Comparison of ENCODE assay signal across 1 cellular context in the genomic region with DNA sequence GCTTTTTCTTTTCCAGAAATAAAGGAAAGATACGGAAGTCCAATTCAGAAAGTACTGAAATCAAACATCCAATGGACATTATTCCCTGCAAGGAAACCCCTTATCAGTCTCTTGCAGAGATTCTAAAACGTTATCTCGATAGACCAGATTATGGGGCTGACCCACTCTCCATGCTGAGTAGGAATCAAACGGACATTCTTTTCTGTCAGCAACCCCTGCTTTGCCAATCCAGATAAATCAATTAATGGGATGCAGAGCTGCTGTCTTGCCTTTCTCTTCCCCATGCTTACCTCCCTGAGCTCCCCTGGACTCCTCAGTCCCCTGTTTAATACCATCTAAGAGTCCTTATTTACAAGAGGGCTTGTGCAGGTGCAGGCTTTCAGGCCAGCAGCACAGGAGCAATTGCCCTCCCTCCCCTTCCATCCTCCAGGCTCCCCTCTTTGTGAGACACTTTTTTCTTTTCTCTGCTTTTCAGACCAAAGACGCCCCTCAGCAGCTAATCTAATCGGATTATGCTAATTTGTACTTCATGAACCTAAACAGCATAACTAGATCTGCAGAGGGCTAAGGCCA.
TF ChIP-seq lines count a peak whose summit lies in the region.

No MANE protein-coding gene starts in this region.

TF ChIP-seq in K562, 482 proteins besides CTCF, POLR2A, EP300 and RAD21 (continued from another document and continues in another):
- TF ChIP-seq, protein P1, sequence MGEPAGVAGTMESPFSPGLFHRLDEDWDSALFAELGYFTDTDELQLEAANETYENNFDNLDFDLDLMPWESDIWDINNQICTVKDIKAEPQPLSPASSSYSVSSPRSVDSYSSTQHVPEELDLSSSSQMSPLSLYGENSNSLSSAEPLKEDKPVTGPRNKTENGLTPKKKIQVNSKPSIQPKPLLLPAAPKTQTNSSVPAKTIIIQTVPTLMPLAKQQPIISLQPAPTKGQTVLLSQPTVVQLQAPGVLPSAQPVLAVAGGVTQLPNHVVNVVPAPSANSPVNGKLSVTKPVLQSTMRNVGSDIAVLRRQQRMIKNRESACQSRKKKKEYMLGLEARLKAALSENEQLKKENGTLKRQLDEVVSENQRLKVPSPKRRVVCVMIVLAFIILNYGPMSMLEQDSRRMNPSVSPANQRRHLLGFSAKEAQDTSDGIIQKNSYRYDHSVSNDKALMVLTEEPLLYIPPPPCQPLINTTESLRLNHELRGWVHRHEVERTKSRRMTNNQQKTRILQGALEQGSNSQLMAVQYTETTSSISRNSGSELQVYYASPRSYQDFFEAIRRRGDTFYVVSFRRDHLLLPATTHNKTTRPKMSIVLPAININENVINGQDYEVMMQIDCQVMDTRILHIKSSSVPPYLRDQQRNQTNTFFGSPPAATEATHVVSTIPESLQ (CRISPR knock-in tag; IDR thresholded peaks at IDR 0.05), result no peak
- TF ChIP-seq ELF4 (CRISPR knock-in tag; IDR thresholded peaks at IDR 0.05), result no peak
- TF ChIP-seq, protein P2, sequence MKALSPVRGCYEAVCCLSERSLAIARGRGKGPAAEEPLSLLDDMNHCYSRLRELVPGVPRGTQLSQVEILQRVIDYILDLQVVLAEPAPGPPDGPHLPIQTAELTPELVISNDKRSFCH (CRISPR knock-in tag; IDR thresholded peaks at IDR 0.05), result no peak
- TF ChIP-seq, protein P2 (tag; IDR thresholded peaks at IDR 0.05), result no peak
- TF ChIP-seq, protein P3, sequence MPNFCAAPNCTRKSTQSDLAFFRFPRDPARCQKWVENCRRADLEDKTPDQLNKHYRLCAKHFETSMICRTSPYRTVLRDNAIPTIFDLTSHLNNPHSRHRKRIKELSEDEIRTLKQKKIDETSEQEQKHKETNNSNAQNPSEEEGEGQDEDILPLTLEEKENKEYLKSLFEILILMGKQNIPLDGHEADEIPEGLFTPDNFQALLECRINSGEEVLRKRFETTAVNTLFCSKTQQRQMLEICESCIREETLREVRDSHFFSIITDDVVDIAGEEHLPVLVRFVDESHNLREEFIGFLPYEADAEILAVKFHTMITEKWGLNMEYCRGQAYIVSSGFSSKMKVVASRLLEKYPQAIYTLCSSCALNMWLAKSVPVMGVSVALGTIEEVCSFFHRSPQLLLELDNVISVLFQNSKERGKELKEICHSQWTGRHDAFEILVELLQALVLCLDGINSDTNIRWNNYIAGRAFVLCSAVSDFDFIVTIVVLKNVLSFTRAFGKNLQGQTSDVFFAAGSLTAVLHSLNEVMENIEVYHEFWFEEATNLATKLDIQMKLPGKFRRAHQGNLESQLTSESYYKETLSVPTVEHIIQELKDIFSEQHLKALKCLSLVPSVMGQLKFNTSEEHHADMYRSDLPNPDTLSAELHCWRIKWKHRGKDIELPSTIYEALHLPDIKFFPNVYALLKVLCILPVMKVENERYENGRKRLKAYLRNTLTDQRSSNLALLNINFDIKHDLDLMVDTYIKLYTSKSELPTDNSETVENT (CRISPR knock-in tag; IDR thresholded peaks at IDR 0.05), result no peak
- TF ChIP-seq HNRNPLL (IDR thresholded peaks at IDR 0.05; ENCODE audit: low read depth, low read length, poor library complexity, severe bottlenecking), result no peak
- TF ChIP-seq, protein P4, sequence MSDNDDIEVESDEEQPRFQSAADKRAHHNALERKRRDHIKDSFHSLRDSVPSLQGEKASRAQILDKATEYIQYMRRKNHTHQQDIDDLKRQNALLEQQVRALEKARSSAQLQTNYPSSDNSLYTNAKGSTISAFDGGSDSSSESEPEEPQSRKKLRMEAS (CRISPR knock-in tag; IDR thresholded peaks at IDR 0.05), result no peak
- no peak for TF ChIP-seq MBD2 (IDR thresholded peaks at IDR 0.05; ENCODE audit: borderline replicate concordance, low read depth)
- no peak for TF ChIP-seq NR3C1 (CRISPR knock-in tag; IDR thresholded peaks at IDR 0.05)
- peak; percentile 97 for TF ChIP-seq SMARCE1 (IDR thresholded peaks at IDR 0.05)
- TF ChIP-seq, protein P5, sequence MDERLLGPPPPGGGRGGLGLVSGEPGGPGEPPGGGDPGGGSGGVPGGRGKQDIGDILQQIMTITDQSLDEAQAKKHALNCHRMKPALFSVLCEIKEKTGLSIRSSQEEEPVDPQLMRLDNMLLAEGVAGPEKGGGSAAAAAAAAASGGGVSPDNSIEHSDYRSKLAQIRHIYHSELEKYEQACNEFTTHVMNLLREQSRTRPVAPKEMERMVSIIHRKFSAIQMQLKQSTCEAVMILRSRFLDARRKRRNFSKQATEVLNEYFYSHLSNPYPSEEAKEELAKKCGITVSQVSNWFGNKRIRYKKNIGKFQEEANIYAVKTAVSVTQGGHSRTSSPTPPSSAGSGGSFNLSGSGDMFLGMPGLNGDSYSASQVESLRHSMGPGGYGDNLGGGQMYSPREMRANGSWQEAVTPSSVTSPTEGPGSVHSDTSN (CRISPR knock-in tag; IDR thresholded peaks at IDR 0.05; ENCODE audit: low read depth), result no peak
- TF ChIP-seq, protein P5 (tag; conservative IDR thresholded peaks at IDR 0.05; ENCODE audit: low read depth), result peak; percentile 83
- no peak for TF ChIP-seq ZNF24 (IDR thresholded peaks at IDR 0.05)
- no peak for TF ChIP-seq E2F3 (CRISPR knock-in tag; IDR thresholded peaks at IDR 0.05)
- TF ChIP-seq, protein P6, sequence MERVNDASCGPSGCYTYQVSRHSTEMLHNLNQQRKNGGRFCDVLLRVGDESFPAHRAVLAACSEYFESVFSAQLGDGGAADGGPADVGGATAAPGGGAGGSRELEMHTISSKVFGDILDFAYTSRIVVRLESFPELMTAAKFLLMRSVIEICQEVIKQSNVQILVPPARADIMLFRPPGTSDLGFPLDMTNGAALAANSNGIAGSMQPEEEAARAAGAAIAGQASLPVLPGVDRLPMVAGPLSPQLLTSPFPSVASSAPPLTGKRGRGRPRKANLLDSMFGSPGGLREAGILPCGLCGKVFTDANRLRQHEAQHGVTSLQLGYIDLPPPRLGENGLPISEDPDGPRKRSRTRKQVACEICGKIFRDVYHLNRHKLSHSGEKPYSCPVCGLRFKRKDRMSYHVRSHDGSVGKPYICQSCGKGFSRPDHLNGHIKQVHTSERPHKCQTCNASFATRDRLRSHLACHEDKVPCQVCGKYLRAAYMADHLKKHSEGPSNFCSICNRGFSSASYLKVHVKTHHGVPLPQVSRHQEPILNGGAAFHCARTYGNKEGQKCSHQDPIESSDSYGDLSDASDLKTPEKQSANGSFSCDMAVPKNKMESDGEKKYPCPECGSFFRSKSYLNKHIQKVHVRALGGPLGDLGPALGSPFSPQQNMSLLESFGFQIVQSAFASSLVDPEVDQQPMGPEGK (CRISPR knock-in tag; IDR thresholded peaks at IDR 0.05; ENCODE audit: borderline replicate concordance), result no peak
- no peak for TF ChIP-seq MYC (IDR thresholded peaks at IDR 0.05; ENCODE audit: low read depth, low read length)
- TF ChIP-seq MYC (CRISPR knock-in tag; IDR thresholded peaks at IDR 0.05; ENCODE audit: borderline replicate concordance, low read depth), result no peak
- no peak for TF ChIP-seq TAF9B (IDR thresholded peaks at IDR 0.05; ENCODE audit: partially characterized antibody)
- TF ChIP-seq ZNF324 (CRISPR knock-in tag; IDR thresholded peaks at IDR 0.05), result no peak
- no peak for TF ChIP-seq HNRNPK (IDR thresholded peaks at IDR 0.05; ENCODE audit: low read depth, low read length, poor library complexity, severe bottlenecking)
- TF ChIP-seq RFX5 (IDR thresholded peaks at IDR 0.05; ENCODE audit: low read depth, low read length), result no peak
- TF ChIP-seq NFIX (CRISPR knock-in tag; IDR thresholded peaks at IDR 0.05; ENCODE audit: low read depth), result no peak
- TF ChIP-seq PTBP1 (IDR thresholded peaks at IDR 0.05; ENCODE audit: low read depth, low read length), result no peak
- TF ChIP-seq HSF4 (CRISPR knock-in tag; IDR thresholded peaks at IDR 0.05; ENCODE audit: borderline replicate concordance), result no peak
- TF ChIP-seq TAF15 (IDR thresholded peaks at IDR 0.05; ENCODE audit: low read depth, low read length), result no peak
- no peak for TF ChIP-seq ZNF146 (CRISPR knock-in tag; IDR thresholded peaks at IDR 0.05; ENCODE audit: unreplicated experiment)
- no peak for TF ChIP-seq NUFIP1 (IDR thresholded peaks at IDR 0.05; ENCODE audit: partially characterized antibody)
- no peak for TF ChIP-seq TCF7 (IDR thresholded peaks at IDR 0.05; ENCODE audit: borderline replicate concordance)
- TF ChIP-seq KLF16 (IDR thresholded peaks at IDR 0.05), result peak; percentile 84
- TF ChIP-seq, protein P7, sequence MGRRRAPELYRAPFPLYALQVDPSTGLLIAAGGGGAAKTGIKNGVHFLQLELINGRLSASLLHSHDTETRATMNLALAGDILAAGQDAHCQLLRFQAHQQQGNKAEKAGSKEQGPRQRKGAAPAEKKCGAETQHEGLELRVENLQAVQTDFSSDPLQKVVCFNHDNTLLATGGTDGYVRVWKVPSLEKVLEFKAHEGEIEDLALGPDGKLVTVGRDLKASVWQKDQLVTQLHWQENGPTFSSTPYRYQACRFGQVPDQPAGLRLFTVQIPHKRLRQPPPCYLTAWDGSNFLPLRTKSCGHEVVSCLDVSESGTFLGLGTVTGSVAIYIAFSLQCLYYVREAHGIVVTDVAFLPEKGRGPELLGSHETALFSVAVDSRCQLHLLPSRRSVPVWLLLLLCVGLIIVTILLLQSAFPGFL (CRISPR knock-in tag; IDR thresholded peaks at IDR 0.05), result no peak
- TF ChIP-seq ZFP1 (CRISPR knock-in tag; IDR thresholded peaks at IDR 0.05), result no peak
- TF ChIP-seq FOXJ3 (CRISPR knock-in tag; IDR thresholded peaks at IDR 0.05), result no peak
- no peak for TF ChIP-seq ATF1 (CRISPR knock-in tag; IDR thresholded peaks at IDR 0.05)
- TF ChIP-seq ATF1 (tag; IDR thresholded peaks at IDR 0.05), result no peak
- TF ChIP-seq NCOA4 (IDR thresholded peaks at IDR 0.05; ENCODE audit: partially characterized antibody), result no peak
- TF ChIP-seq, protein P8, sequence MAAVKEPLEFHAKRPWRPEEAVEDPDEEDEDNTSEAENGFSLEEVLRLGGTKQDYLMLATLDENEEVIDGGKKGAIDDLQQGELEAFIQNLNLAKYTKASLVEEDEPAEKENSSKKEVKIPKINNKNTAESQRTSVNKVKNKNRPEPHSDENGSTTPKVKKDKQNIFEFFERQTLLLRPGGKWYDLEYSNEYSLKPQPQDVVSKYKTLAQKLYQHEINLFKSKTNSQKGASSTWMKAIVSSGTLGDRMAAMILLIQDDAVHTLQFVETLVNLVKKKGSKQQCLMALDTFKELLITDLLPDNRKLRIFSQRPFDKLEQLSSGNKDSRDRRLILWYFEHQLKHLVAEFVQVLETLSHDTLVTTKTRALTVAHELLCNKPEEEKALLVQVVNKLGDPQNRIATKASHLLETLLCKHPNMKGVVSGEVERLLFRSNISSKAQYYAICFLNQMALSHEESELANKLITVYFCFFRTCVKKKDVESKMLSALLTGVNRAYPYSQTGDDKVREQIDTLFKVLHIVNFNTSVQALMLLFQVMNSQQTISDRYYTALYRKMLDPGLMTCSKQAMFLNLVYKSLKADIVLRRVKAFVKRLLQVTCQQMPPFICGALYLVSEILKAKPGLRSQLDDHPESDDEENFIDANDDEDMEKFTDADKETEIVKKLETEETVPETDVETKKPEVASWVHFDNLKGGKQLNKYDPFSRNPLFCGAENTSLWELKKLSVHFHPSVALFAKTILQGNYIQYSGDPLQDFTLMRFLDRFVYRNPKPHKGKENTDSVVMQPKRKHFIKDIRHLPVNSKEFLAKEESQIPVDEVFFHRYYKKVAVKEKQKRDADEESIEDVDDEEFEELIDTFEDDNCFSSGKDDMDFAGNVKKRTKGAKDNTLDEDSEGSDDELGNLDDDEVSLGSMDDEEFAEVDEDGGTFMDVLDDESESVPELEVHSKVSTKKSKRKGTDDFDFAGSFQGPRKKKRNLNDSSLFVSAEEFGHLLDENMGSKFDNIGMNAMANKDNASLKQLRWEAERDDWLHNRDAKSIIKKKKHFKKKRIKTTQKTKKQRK (IDR thresholded peaks at IDR 0.05; ENCODE audit: borderline replicate concordance, low read depth, low read length), result no peak
- TF ChIP-seq, protein P9, sequence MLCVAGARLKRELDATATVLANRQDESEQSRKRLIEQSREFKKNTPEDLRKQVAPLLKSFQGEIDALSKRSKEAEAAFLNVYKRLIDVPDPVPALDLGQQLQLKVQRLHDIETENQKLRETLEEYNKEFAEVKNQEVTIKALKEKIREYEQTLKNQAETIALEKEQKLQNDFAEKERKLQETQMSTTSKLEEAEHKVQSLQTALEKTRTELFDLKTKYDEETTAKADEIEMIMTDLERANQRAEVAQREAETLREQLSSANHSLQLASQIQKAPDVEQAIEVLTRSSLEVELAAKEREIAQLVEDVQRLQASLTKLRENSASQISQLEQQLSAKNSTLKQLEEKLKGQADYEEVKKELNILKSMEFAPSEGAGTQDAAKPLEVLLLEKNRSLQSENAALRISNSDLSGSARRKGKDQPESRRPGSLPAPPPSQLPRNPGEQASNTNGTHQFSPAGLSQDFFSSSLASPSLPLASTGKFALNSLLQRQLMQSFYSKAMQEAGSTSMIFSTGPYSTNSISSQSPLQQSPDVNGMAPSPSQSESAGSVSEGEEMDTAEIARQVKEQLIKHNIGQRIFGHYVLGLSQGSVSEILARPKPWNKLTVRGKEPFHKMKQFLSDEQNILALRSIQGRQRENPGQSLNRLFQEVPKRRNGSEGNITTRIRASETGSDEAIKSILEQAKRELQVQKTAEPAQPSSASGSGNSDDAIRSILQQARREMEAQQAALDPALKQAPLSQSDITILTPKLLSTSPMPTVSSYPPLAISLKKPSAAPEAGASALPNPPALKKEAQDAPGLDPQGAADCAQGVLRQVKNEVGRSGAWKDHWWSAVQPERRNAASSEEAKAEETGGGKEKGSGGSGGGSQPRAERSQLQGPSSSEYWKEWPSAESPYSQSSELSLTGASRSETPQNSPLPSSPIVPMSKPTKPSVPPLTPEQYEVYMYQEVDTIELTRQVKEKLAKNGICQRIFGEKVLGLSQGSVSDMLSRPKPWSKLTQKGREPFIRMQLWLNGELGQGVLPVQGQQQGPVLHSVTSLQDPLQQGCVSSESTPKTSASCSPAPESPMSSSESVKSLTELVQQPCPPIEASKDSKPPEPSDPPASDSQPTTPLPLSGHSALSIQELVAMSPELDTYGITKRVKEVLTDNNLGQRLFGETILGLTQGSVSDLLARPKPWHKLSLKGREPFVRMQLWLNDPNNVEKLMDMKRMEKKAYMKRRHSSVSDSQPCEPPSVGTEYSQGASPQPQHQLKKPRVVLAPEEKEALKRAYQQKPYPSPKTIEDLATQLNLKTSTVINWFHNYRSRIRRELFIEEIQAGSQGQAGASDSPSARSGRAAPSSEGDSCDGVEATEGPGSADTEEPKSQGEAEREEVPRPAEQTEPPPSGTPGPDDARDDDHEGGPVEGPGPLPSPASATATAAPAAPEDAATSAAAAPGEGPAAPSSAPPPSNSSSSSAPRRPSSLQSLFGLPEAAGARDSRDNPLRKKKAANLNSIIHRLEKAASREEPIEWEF (CRISPR knock-in tag; IDR thresholded peaks at IDR 0.05), result no peak
- no peak for TF ChIP-seq CBX2 (IDR thresholded peaks at IDR 0.05; ENCODE audit: insufficient read depth, low read length, poor library complexity, severe bottlenecking)
- TF ChIP-seq SMAD4 (CRISPR knock-in tag; conservative IDR thresholded peaks at IDR 0.05), result peak; percentile 40; the same call in 1 of the 2 replicates
- TF ChIP-seq SMAD1 (IDR thresholded peaks at IDR 0.05; ENCODE audit: low read depth, low read length, partially characterized antibody), result no peak
- TF ChIP-seq STAT5A (IDR thresholded peaks at IDR 0.05; ENCODE audit: borderline replicate concordance, low read length), result peak; percentile 73; the same call in 1 of the 2 replicates
- TF ChIP-seq TAL1 (IDR thresholded peaks at IDR 0.05), result peak; percentile 97
- TF ChIP-seq HLTF (IDR thresholded peaks at IDR 0.05), result no peak
